ENCODE assay signal across 4 cellular contexts in genomic region chr1:170986901-170987300, GRCh38. TPM values are rescaled to one million over a fixed set of nuclear protein-coding genes. Genes with fewer than 3 reads are reported as not detected.
"Had no signal": no experiment of that assay in that cellular context is flagged by ENCODE, and none has a peak within 500 bp of the region (broad histone marks: within the 10 kb centered on the region; RNA-seq: fewer than 3 reads in every experiment).

No MANE protein-coding gene starts in this region.

- ATAC-seq: GM12878 had no signal

- DNase-seq: GDM1, GF-D8 had no signal

- H3K4me3 ChIP-seq: GM12878 had no signal

RNA-seq across cellular contexts. Expression of gene MROH9, which starts 51.6 kb away (rescaled TPM):
- total RNA-seq: G401, GM12878 had no signal
- polyA plus RNA-seq: GM12878 had no signal
